Comparison of ENCODE assay signal across 1 cellular context in the genomic region with DNA sequence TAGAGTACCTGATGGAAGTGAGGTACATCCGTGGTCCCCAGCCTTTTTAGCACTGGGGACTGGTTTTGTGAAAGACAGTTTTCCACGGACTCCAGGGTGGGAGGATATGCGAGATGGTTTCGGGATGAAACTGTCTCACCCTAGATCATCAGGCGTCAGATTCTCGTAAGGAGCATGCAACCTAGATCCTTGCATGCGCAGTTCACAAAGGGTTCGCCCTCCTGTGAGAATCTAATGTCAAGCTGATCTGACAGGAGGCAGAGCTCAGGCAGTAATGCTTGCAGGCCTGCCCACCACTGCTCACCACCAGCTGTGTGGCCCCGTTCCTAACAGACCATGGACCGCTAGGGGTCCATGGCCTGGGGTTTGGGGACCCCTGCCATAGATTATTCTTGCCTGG.
TF ChIP-seq lines count a peak whose summit lies in the region.

No MANE protein-coding gene starts in this region.

TF ChIP-seq in GM12878, 131 proteins besides CTCF, POLR2A, EP300 and RAD21:
- TF ChIP-seq SIN3A (IDR thresholded peaks at IDR 0.05; ENCODE audit: low read depth, low read length) (no peak), IKZF2 (IDR thresholded peaks at IDR 0.05) (no peak), POLR2AphosphoS5 (IDR thresholded peaks at IDR 0.05; ENCODE audit: low read length) (peak; percentile 69)
- TF ChIP-seq, protein P1, sequence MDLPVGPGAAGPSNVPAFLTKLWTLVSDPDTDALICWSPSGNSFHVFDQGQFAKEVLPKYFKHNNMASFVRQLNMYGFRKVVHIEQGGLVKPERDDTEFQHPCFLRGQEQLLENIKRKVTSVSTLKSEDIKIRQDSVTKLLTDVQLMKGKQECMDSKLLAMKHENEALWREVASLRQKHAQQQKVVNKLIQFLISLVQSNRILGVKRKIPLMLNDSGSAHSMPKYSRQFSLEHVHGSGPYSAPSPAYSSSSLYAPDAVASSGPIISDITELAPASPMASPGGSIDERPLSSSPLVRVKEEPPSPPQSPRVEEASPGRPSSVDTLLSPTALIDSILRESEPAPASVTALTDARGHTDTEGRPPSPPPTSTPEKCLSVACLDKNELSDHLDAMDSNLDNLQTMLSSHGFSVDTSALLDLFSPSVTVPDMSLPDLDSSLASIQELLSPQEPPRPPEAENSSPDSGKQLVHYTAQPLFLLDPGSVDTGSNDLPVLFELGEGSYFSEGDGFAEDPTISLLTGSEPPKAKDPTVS (IDR thresholded peaks at IDR 0.05; ENCODE audit: low read depth, low read length), result no peak
